Comparison of ENCODE assay signal across 14 cellular contexts in the genomic region with DNA sequence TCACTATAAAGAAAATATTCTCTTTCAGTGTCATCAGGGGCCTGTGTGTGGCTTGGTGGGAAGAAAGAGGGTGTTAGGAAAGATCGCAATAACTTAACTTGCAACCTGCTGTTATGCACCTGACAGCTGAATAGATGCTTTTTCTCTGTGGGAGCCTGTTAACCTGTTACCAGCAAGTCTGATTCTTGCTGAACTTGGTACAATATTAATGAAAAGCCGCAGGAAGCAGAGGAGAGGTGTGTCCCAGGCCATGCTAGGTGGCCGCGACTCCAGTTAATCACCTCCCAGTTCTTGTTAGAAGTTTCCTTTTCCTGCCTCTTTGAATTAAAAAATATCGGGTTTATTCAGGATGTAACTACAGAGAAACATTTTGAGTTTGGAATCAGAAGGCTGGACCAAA.
DNase-seq lines count a peak whose midpoint lies in the region; ATAC-seq and FAIRE-seq lines count a peak whose summit lies in the region.
"Had no signal": no experiment of that assay in that cellular context is flagged by ENCODE, and none has a peak within 500 bp of the region (broad histone marks: within the 10 kb centered on the region; RNA-seq: fewer than 3 reads in every experiment).

No MANE protein-coding gene starts in this region.

- no peak overlapping the region for H3K27ac ChIP-seq in effector memory CD4-positive, alpha-beta T cell (ENCODE audit: insufficient read depth, low read length, poor library complexity, severe bottlenecking)
- H3K27ac ChIP-seq: A549 had no signal

- no peaks in the 10 kb centered on the region for H3K36me3 ChIP-seq in effector memory CD4-positive, alpha-beta T cell (ENCODE audit: control insufficient read depth, insufficient read depth, low read length)
- H3K36me3 ChIP-seq: HAP-1 had no signal

- H3K4me3 ChIP-seq in effector memory CD4-positive, alpha-beta T cell (ENCODE audit: insufficient read depth, low read depth, low read length, poor library complexity, severe bottlenecking) = no peak overlapping the region
- H3K4me3 ChIP-seq: A549, HAP-1 had no signal

- H3K9me3 ChIP-seq in effector memory CD4-positive, alpha-beta T cell (ENCODE audit: control insufficient read depth, low read length) = no peaks in the 10 kb centered on the region
- H3K9me3 ChIP-seq: A549, HAP-1 had no signal

- H3K4me1 ChIP-seq in effector memory CD4-positive, alpha-beta T cell (ENCODE audit: control insufficient read depth, insufficient read depth, low read length, poor library complexity, severe bottlenecking) = no peaks in the 10 kb centered on the region
- H3K4me1 ChIP-seq: A549, HAP-1 had no signal

- H3K4me3 Mint-ChIP-seq in activated CD8-positive, alpha-beta memory T cell treated with anti-CD3 and anti-CD28 coated beads, Interleukin-2, amount 10 ng/mL, durations not matched to agents 7 days and 5 days = no peak overlapping the region
- H3K4me3 Mint-ChIP-seq: CD14-positive monocyte; CD8-positive, alpha-beta T cell had no signal

- no peaks in the 10 kb centered on the region for H3K36me3 Mint-ChIP-seq in activated CD8-positive, alpha-beta memory T cell treated with anti-CD3 and anti-CD28 coated beads, Interleukin-2, amount 10 ng/mL, durations not matched to agents 7 days and 5 days
- H3K36me3 Mint-ChIP-seq: CD14-positive monocyte; CD8-positive, alpha-beta T cell had no signal

- no peaks in the 10 kb centered on the region for H3K9me3 Mint-ChIP-seq in activated CD8-positive, alpha-beta memory T cell treated with anti-CD3 and anti-CD28 coated beads, Interleukin-2, amount 10 ng/mL, durations not matched to agents 7 days and 5 days (ENCODE audit: low read depth)

- peak; percentile 13 for FAIRE-seq in islet of Langerhans (lab: Jason Lieb, UNC)
- FAIRE-seq: A549 had no signal

- H3K4me1 Mint-ChIP-seq in activated CD8-positive, alpha-beta memory T cell treated with anti-CD3 and anti-CD28 coated beads, Interleukin-2, amount 10 ng/mL, durations not matched to agents 7 days and 5 days = no peaks in the 10 kb centered on the region
- H3K4me1 Mint-ChIP-seq: CD14-positive monocyte had no signal

- ATAC-seq in GM18858 (IDR thresholded peaks at IDR 0.05; ENCODE audit: unreplicated experiment) = no peak
- no peak for ATAC-seq in activated CD8-positive, alpha-beta memory T cell treated with anti-CD3 and anti-CD28 coated beads, Interleukin-2, amount 10 ng/mL, durations not matched to agents 7 days and 5 days
- ATAC-seq: A549; CD8-positive, alpha-beta T cell had no signal

- DNase-seq in HK-2 (ENCODE audit: unreplicated experiment) (peak; percentile 16), mucosa of gallbladder (ENCODE audit: low spot score) (peak; percentile 42)
- no peak for DNase-seq in effector memory CD4-positive, alpha-beta T cell
- DNase-seq in activated CD8-positive, alpha-beta memory T cell treated with anti-CD3 and anti-CD28 coated beads, Interleukin-2, amount 10 ng/mL, durations not matched to agents 7 days and 5 days = no peak
- DNase-seq: CD8-positive, alpha-beta T cell; COR-L47; DMS53; GF-D8; GOT3 had no signal

- H3K27ac Mint-ChIP-seq in activated CD8-positive, alpha-beta memory T cell treated with anti-CD3 and anti-CD28 coated beads, Interleukin-2, amount 10 ng/mL, durations not matched to agents 7 days and 5 days = no peak overlapping the region
- H3K27ac Mint-ChIP-seq: CD14-positive monocyte; CD8-positive, alpha-beta T cell had no signal

- no peaks in the 10 kb centered on the region for H3K27me3 ChIP-seq in effector memory CD4-positive, alpha-beta T cell (replicated peaks; ENCODE audit: control insufficient read depth, insufficient read depth, low read length, poor library complexity, severe bottlenecking)

- CTCF ChIA-PET in activated CD8-positive, alpha-beta memory T cell treated with anti-CD3 and anti-CD28 coated beads, Interleukin-2, amount 10 ng/mL, durations not matched to agents 7 days and 5 days (lab: Charles Lee) = no interaction called here

- no peaks in the 10 kb centered on the region for H3K27me3 Mint-ChIP-seq in activated CD8-positive, alpha-beta memory T cell treated with anti-CD3 and anti-CD28 coated beads, Interleukin-2, amount 10 ng/mL, durations not matched to agents 7 days and 5 days

Comparison
In these comparisons a context has a peak if more than half of its experiments do, and no peak if none do; other contexts are left out.
1. DNase-seq: peak in HK-2 (single experiment) and mucosa of gallbladder (single experiment); none in effector memory CD4-positive, alpha-beta T cell (0 of 3) and activated CD8-positive, alpha-beta memory T cell treated with anti-CD3 and anti-CD28 coated beads, Interleukin-2, amount 10 ng/mL, durations not matched to agents 7 days and 5 days (single experiment).